ENCODE assay signal across 1 cellular context in the genomic region with DNA sequence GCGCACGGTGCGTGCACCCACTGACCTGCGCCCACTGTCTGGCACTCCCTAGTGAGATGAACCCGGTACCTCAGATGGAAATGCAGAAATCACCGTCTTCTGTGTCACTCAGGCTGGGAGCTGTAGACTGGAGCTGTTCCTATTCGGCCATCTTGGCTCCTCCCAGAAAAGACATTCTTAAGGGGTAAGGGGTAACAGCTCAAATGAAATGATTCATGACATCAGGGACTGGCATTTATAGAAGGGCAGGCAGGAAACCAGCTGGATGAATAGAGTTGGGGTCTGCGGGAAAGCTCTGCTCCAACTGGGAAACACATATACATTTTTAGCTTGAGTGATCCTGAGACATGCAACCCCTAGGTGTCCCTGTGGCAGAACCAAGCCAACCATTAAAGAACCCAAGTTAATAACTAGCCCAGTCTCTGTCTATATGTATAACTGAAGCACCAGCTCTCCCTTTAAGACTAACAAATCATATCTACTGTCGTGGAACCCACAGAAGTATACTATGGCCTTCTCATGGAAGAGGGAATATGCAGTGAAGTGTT.
TF ChIP-seq lines count a peak whose summit lies in the region.

No MANE protein-coding gene starts in this region.

TF ChIP-seq in HepG2, 621 proteins besides CTCF, POLR2A, EP300 and RAD21:
- TF ChIP-seq SNAPC4 (CRISPR knock-in tag; IDR thresholded peaks at IDR 0.05): no peak
- TF ChIP-seq HMG20B (CRISPR knock-in tag; conservative IDR thresholded peaks at IDR 0.05): no peak
- TF ChIP-seq MAF1 (CRISPR knock-in tag; IDR thresholded peaks at IDR 0.05; ENCODE audit: borderline replicate concordance): no peak
- TF ChIP-seq ZNF34 (CRISPR knock-in tag; IDR thresholded peaks at IDR 0.05; ENCODE audit: borderline replicate concordance): no peak
- TF ChIP-seq ZNF33A (CRISPR knock-in tag; IDR thresholded peaks at IDR 0.05; ENCODE audit: borderline replicate concordance): no peak
- no peak for TF ChIP-seq TBL1XR1 (IDR thresholded peaks at IDR 0.05; ENCODE audit: borderline replicate concordance, low read length, partially characterized antibody)
- no peak for TF ChIP-seq RXRB (CRISPR knock-in tag; IDR thresholded peaks at IDR 0.05; ENCODE audit: borderline replicate concordance)
- no peak for TF ChIP-seq REPIN1 (CRISPR knock-in tag; IDR thresholded peaks at IDR 0.05; ENCODE audit: borderline replicate concordance, low read depth)
- TF ChIP-seq SMARCE1 (IDR thresholded peaks at IDR 0.05; ENCODE audit: borderline replicate concordance): no peak
- no peak for TF ChIP-seq ISL2 (CRISPR knock-in tag; IDR thresholded peaks at IDR 0.05)
- TF ChIP-seq ZSCAN25 (CRISPR knock-in tag; IDR thresholded peaks at IDR 0.05): no peak
- no peak for TF ChIP-seq TRIM24 (CRISPR knock-in tag; IDR thresholded peaks at IDR 0.05)
- no peak for TF ChIP-seq ZSCAN21 (CRISPR knock-in tag; IDR thresholded peaks at IDR 0.05; ENCODE audit: borderline replicate concordance)
